In genomic region chr14:34981743-34982420, GRCh38 we compare ENCODE assay signal across 1 cellular context.
TF ChIP-seq lines count a peak whose summit lies in the region.

No MANE protein-coding gene starts in this region.

TF ChIP-seq in GM23338, 12 proteins besides CTCF, POLR2A, EP300 and RAD21 (continued from another document):
- TF ChIP-seq ZNF462 (CRISPR knock-in tag; IDR thresholded peaks at IDR 0.05) = no peak
- TF ChIP-seq JUNB (IDR thresholded peaks at IDR 0.05; ENCODE audit: unreplicated experiment) = no peak
- no peak for TF ChIP-seq CREB1 (CRISPR knock-in tag; IDR thresholded peaks at IDR 0.05; ENCODE audit: low read depth)
- no peak for TF ChIP-seq EZH2phosphoT487 (IDR thresholded peaks at IDR 0.05; ENCODE audit: unreplicated experiment)
- no peak for TF ChIP-seq ZNF114 (CRISPR knock-in tag; IDR thresholded peaks at IDR 0.05)
